Comparison of ENCODE assay signal across 1 cellular context in genomic region chr7:106568002-106568679, GRCh38.
TF ChIP-seq lines count a peak whose summit lies in the region.

No MANE protein-coding gene starts in this region.

TF ChIP-seq in GM23338, 12 proteins besides CTCF, POLR2A, EP300 and RAD21 (continued from another document):
- TF ChIP-seq ZNF462 (CRISPR knock-in tag; IDR thresholded peaks at IDR 0.05): no peak
- TF ChIP-seq, protein P1, sequence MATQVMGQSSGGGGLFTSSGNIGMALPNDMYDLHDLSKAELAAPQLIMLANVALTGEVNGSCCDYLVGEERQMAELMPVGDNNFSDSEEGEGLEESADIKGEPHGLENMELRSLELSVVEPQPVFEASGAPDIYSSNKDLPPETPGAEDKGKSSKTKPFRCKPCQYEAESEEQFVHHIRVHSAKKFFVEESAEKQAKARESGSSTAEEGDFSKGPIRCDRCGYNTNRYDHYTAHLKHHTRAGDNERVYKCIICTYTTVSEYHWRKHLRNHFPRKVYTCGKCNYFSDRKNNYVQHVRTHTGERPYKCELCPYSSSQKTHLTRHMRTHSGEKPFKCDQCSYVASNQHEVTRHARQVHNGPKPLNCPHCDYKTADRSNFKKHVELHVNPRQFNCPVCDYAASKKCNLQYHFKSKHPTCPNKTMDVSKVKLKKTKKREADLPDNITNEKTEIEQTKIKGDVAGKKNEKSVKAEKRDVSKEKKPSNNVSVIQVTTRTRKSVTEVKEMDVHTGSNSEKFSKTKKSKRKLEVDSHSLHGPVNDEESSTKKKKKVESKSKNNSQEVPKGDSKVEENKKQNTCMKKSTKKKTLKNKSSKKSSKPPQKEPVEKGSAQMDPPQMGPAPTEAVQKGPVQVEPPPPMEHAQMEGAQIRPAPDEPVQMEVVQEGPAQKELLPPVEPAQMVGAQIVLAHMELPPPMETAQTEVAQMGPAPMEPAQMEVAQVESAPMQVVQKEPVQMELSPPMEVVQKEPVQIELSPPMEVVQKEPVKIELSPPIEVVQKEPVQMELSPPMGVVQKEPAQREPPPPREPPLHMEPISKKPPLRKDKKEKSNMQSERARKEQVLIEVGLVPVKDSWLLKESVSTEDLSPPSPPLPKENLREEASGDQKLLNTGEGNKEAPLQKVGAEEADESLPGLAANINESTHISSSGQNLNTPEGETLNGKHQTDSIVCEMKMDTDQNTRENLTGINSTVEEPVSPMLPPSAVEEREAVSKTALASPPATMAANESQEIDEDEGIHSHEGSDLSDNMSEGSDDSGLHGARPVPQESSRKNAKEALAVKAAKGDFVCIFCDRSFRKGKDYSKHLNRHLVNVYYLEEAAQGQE (IDR thresholded peaks at IDR 0.05; ENCODE audit: unreplicated experiment): no peak
- no peak for TF ChIP-seq CREB1 (CRISPR knock-in tag; IDR thresholded peaks at IDR 0.05; ENCODE audit: low read depth)
- TF ChIP-seq EZH2 (IDR thresholded peaks at IDR 0.05; ENCODE audit: low read depth, unreplicated experiment): no peak
- no peak for TF ChIP-seq ETS1 (IDR thresholded peaks at IDR 0.05)
- no peak for TF ChIP-seq ZNF114 (CRISPR knock-in tag; IDR thresholded peaks at IDR 0.05)
- no peak for TF ChIP-seq ZNF331 (CRISPR knock-in tag; IDR thresholded peaks at IDR 0.05; ENCODE audit: low read depth)
- TF ChIP-seq POLR2AphosphoS5 (IDR thresholded peaks at IDR 0.05; ENCODE audit: low read depth): no peak
